Comparison of ENCODE assay signal across 1 cellular context in genomic region chr4:149145803-149146202, GRCh38.
TF ChIP-seq lines count a peak whose summit lies in the region.

No MANE protein-coding gene starts in this region.

TF ChIP-seq in SK-N-SH treated with all-trans-retinoic acid at 6 μM for 48 hours, 23 proteins besides CTCF, POLR2A, EP300 and RAD21 (continued from another document):
- no peak for TF ChIP-seq TSHZ2 (CRISPR knock-in tag; IDR thresholded peaks at IDR 0.05)
- TF ChIP-seq ZFP3 (CRISPR knock-in tag; IDR thresholded peaks at IDR 0.05) = no peak
- TF ChIP-seq ESRRG (CRISPR knock-in tag; IDR thresholded peaks at IDR 0.05) = no peak
- TF ChIP-seq CSDC2 (CRISPR knock-in tag; IDR thresholded peaks at IDR 0.05) = no peak
- no peak for TF ChIP-seq BACH2 (CRISPR knock-in tag; IDR thresholded peaks at IDR 0.05; ENCODE audit: borderline replicate concordance)
- no peak for TF ChIP-seq ARNTL (CRISPR knock-in tag; IDR thresholded peaks at IDR 0.05; ENCODE audit: borderline replicate concordance, low read depth)
- no peak for TF ChIP-seq ZFP30 (CRISPR knock-in tag; IDR thresholded peaks at IDR 0.05)
